ENCODE assay signal across 12 cellular contexts in genomic region chr9:129839324-129840023, GRCh38. TPM values are rescaled to one million over a fixed set of nuclear protein-coding genes. Genes with fewer than 3 reads are reported as not detected.
DNase-seq lines count a peak whose midpoint lies in the region; ATAC-seq and TF ChIP-seq lines count a peak whose summit lies in the region.
"Had no signal": no experiment of that assay in that cellular context is flagged by ENCODE, and none has a peak within 500 bp of the region (broad histone marks: within the 10 kb centered on the region; RNA-seq: fewer than 3 reads in every experiment).

No MANE protein-coding gene starts in this region.

- H3K9ac ChIP-seq in PC-3 (ENCODE audit: low read length) = peak overlapping the region; percentile 18; the same call in 1 of the 2 replicates

- intact Hi-C loops in PC-3 (cut with micrococcal nuclease) = no loop called here

- no peaks in the 10 kb centered on the region for H3K27me3 ChIP-seq in ACC112 (ENCODE audit: insufficient read depth, low read length)
- no peaks in the 10 kb centered on the region for H3K27me3 ChIP-seq in PC-3 (ENCODE audit: low read length)
- no peaks in the 10 kb centered on the region for H3K27me3 ChIP-seq in suprapubic skin
- H3K27me3 ChIP-seq: stomach had no signal

- H3K36me3 Mint-ChIP-seq in effector memory CD8-positive, alpha-beta T cell (ENCODE audit: insufficient read depth) = peaks cover 25% of the 10 kb centered on the region

- H3K9me2 ChIP-seq in PC-3 (replicated peaks; ENCODE audit: low read length) = no peaks in the 10 kb centered on the region

- peak overlapping the region; percentile 54 to 70 for H3K4me3 Mint-ChIP-seq in effector memory CD8-positive, alpha-beta T cell

- no peaks in the 10 kb centered on the region for H4K20me1 ChIP-seq in PC-3 (ENCODE audit: low read length)

- no peak overlapping the region for H3K4me3 ChIP-seq in ACC112 (ENCODE audit: low read depth, low read length)
- peak overlapping the region; percentile 31; the same call in 1 of the 2 replicates for H3K4me3 ChIP-seq in PC-3 (ENCODE audit: low read length)
- H3K4me3 ChIP-seq in suprapubic skin = no peak overlapping the region
- H3K4me3 ChIP-seq: GM12878, stomach had no signal

- CTCF ChIA-PET in PC-3 (lab: Charles Lee) = no interaction called here

- ATAC-seq in PC-3 (no peak), HG02678 (IDR thresholded peaks at IDR 0.05; ENCODE audit: unreplicated experiment) (no peak)
- ATAC-seq in effector memory CD8-positive, alpha-beta T cell (replicated peaks) = no peak
- ATAC-seq: GM12878 had no signal

- WGBS in suprapubic skin = 66% methylated on average over 10 of the region's 10 CpGs

- H3K79me2 ChIP-seq in ACC112 (ENCODE audit: control insufficient read depth, insufficient read depth, low read length, unreplicated experiment) (peaks cover 12% of the 10 kb centered on the region), PC-3 (ENCODE audit: low read length) (peaks cover 37% of the 10 kb centered on the region)

- H3K9me3 Mint-ChIP-seq in effector memory CD8-positive, alpha-beta T cell = no peaks in the 10 kb centered on the region

- H3K9me3 ChIP-seq in PC-3 (ENCODE audit: low read length) (no peaks in the 10 kb centered on the region), suprapubic skin (no peaks in the 10 kb centered on the region)
- H3K9me3 ChIP-seq: stomach had no signal

- TF ChIP-seq EP300 in suprapubic skin (IDR thresholded peaks at IDR 0.05) = no peak

- no peak for TF ChIP-seq POLR2A in suprapubic skin (IDR thresholded peaks at IDR 0.05)

- peak overlapping the region; percentile 44 to 52 for H3K27ac Mint-ChIP-seq in effector memory CD8-positive, alpha-beta T cell

- no peaks in the 10 kb centered on the region for H3K27me3 Mint-ChIP-seq in effector memory CD8-positive, alpha-beta T cell

- H3K27ac ChIP-seq in ACC112 (ENCODE audit: low read depth, low read length) = peak overlapping the region; percentile 52
- H3K27ac ChIP-seq in PC-3 (ENCODE audit: low read length) = peak overlapping the region; percentile 77
- H3K27ac ChIP-seq in suprapubic skin = no peak overlapping the region
- H3K27ac ChIP-seq: stomach had no signal

- DNase-seq in CD1c-positive myeloid dendritic cell (ENCODE audit: extremely low spot score) (peak; percentile 55), PC-3 (no peak), SHP77 (lab: John Stamatoyannopoulos, UW) (no peak), NCI-H2081 treated with DMSO at 0.1 percent for 48 hours (lab: John Stamatoyannopoulos, UW) (no peak), suprapubic skin (ENCODE audit: low spot score in 2 of 2) (no peak)
- no peak for DNase-seq in effector memory CD8-positive, alpha-beta T cell
- DNase-seq: caudate nucleus, NCI-H187 treated with DMSO at 0.1 percent for 48 hours, stomach had no signal

- H3K4me1 ChIP-seq in ACC112 (ENCODE audit: control insufficient read depth, insufficient read depth, low read length, unreplicated experiment) = peaks cover 24% of the 10 kb centered on the region
- peaks cover 28% of the 10 kb centered on the region for H3K4me1 ChIP-seq in PC-3 (ENCODE audit: insufficient read depth, low read length)
- peaks cover 22% of the 10 kb centered on the region for H3K4me1 ChIP-seq in suprapubic skin

- H3K36me3 ChIP-seq in ACC112 (ENCODE audit: insufficient read depth, low read length) (no peaks in the 10 kb centered on the region), PC-3 (ENCODE audit: low read depth, low read length) (no peaks in the 10 kb centered on the region), suprapubic skin (no peaks in the 10 kb centered on the region)

- H3F3A ChIP-seq in PC-3 (ENCODE audit: low read length, unreplicated experiment) = no peaks in the 10 kb centered on the region

- TF ChIP-seq CTCF in PC-3 (conservative IDR thresholded peaks at IDR 0.05; ENCODE audit: low read depth, low read length) (no peak), suprapubic skin (IDR thresholded peaks at IDR 0.05) (no peak)

- POLR2A ChIA-PET in PC-3 (lab: Charles Lee; ENCODE audit: unreplicated experiment) = interaction anchor here (0.5 to 0.6 kb wide), 2 partner anchors 100 to 767 kb away, joined by 3 read pairs; no protein-coding TSS in a partner anchor

- peaks cover 43 to 46% of the 10 kb centered on the region in 2 donors for H3K4me1 Mint-ChIP-seq in effector memory CD8-positive, alpha-beta T cell (ENCODE audit: low read depth in 2 of 2)

- no peak overlapping the region for H2AFZ ChIP-seq in ACC112 (ENCODE audit: low read length, unreplicated experiment)
- no peak overlapping the region for H2AFZ ChIP-seq in PC-3 (ENCODE audit: low read length)

- H3K4me2 ChIP-seq in PC-3 (ENCODE audit: low read length) = peak overlapping the region; percentile 72

- no TSS peak for BruUV-seq in PC-3 (replicated peaks; lab: Mats Ljungman, UMichigan)

RNA-seq across cellular contexts. Expression of gene USP20, which starts 4.2 kb away (rescaled TPM):
- total RNA-seq in PC-3 (2014; rRNA removed) = 15.0 and 16.2 TPM in 2 replicates
- 10 to 100 TPM; 22.6 to 51.4 (median 34.4) TPM for total RNA-seq in suprapubic skin

RNA-seq across cellular contexts. Expression of gene C9orf78, which starts 4.4 kb away (rescaled TPM):
- total RNA-seq in PC-3 (2014; rRNA removed) (42.4 and 57.4 TPM in 2 replicates), suprapubic skin (10 to 100 TPM; 32.7 to 71.9 (median 43.7) TPM)

RNA-seq across cellular contexts. Expression of gene TOR1A, which starts 15.5 kb away (rescaled TPM):
- total RNA-seq in PC-3 (2014; rRNA removed) (28.2 and 29.8 TPM in 2 replicates), suprapubic skin (10 to 100 TPM; 31.7 to 44.7 (median 36.3) TPM)

RNA-seq across cellular contexts. Expression of gene TOR1B, which starts 36.5 kb away (rescaled TPM):
- total RNA-seq in PC-3 (2014; rRNA removed) (11.0 and 12.8 TPM in 2 replicates), suprapubic skin (10 to 100 TPM; 18.0 to 24.5 (median 20.8) TPM)
